12 cellular contexts compared by ENCODE assay signal in genomic region chr5:157486861-157487260, GRCh38. TPM values are rescaled to one million over a fixed set of nuclear protein-coding genes. Genes with fewer than 3 reads are reported as not detected.
DNase-seq lines count a peak whose midpoint lies in the region; ATAC-seq lines count a peak whose summit lies in the region.
"Had no signal": no experiment of that assay in that cellular context is flagged by ENCODE, and none has a peak within 500 bp of the region (broad histone marks: within the 10 kb centered on the region; RNA-seq: fewer than 3 reads in every experiment).

No MANE protein-coding gene starts in this region.

- no peak overlapping the region for H3K27ac ChIP-seq in naive thymus-derived CD4-positive, alpha-beta T cell (ENCODE audit: low read depth, low read length)
- H3K27ac ChIP-seq: ascending aorta had no signal

- peaks cover 59% of the 10 kb centered on the region for H3K4me1 Mint-ChIP-seq in activated CD4-positive, alpha-beta memory T cell treated with anti-CD3 and anti-CD28 coated beads, Interleukin-2, amount 10 ng/mL, durations not matched to agents 7 days and 5 days
- H3K4me1 Mint-ChIP-seq in activated CD4-positive, alpha-beta memory T cell treated with anti-CD3 and anti-CD28 coated beads for 36 hours (ENCODE audit: low read depth): peaks cover 21% of the 10 kb centered on the region
- peaks cover 46 to 72% (median 58%) of the 10 kb centered on the region in 3 donors for H3K4me1 Mint-ChIP-seq in IgD-negative memory B cell
- H3K4me1 Mint-ChIP-seq in stimulated activated effector memory CD8-positive, alpha-beta T cell treated with anti-CD3 and anti-CD28 coated beads, Interleukin-12 subunit alpha, Interleukin-12 subunit beta, amount 100 ng/mL, for 72 hours: peaks cover 20% of the 10 kb centered on the region
- peaks cover 5 to 72% (median 10%) of the 10 kb centered on the region in 7 donors for H3K4me1 Mint-ChIP-seq in naive thymus-derived CD4-positive, alpha-beta T cell

- H3K4me1 ChIP-seq in naive thymus-derived CD4-positive, alpha-beta T cell (ENCODE audit: control insufficient read depth in 2 of 2, insufficient read depth in 2 of 2, low read length in 2 of 2): no peaks in the 10 kb centered on the region
- H3K4me1 ChIP-seq: ascending aorta had no signal

- no peaks in the 10 kb centered on the region for H3K9me3 ChIP-seq in naive thymus-derived CD4-positive, alpha-beta T cell (ENCODE audit: control insufficient read depth in 2 of 3, low read length in 3 of 3)
- H3K9me3 ChIP-seq: ascending aorta, esophagus squamous epithelium, MG63 had no signal

- no peaks in the 10 kb centered on the region for H3K36me3 ChIP-seq in naive thymus-derived CD4-positive, alpha-beta T cell (ENCODE audit: control insufficient read depth in 2 of 3, insufficient read depth in 3 of 3, low read length in 3 of 3)

- no peak overlapping the region for H3K4me3 Mint-ChIP-seq in activated CD4-positive, alpha-beta memory T cell treated with anti-CD3 and anti-CD28 coated beads, Interleukin-2, amount 10 ng/mL, durations not matched to agents 7 days and 5 days
- H3K4me3 Mint-ChIP-seq in activated CD4-positive, alpha-beta memory T cell treated with anti-CD3 and anti-CD28 coated beads for 36 hours: no peak overlapping the region
- H3K4me3 Mint-ChIP-seq in IgD-negative memory B cell: peak overlapping the region; percentile 54 to 95 (median 80)
- no peak overlapping the region for H3K4me3 Mint-ChIP-seq in stimulated activated effector memory CD8-positive, alpha-beta T cell treated with anti-CD3 and anti-CD28 coated beads, Interleukin-12 subunit alpha, Interleukin-12 subunit beta, amount 100 ng/mL, for 72 hours
- H3K4me3 Mint-ChIP-seq in naive thymus-derived CD4-positive, alpha-beta T cell: peak overlapping the region in 1 of 10 donors; percentile 78

- peaks cover 92% of the 10 kb centered on the region for H3K36me3 Mint-ChIP-seq in activated CD4-positive, alpha-beta memory T cell treated with anti-CD3 and anti-CD28 coated beads, Interleukin-2, amount 10 ng/mL, durations not matched to agents 7 days and 5 days (ENCODE audit: low read depth)
- peaks cover 73% of the 10 kb centered on the region for H3K36me3 Mint-ChIP-seq in activated CD4-positive, alpha-beta memory T cell treated with anti-CD3 and anti-CD28 coated beads for 36 hours
- peaks cover 33% of the 10 kb centered on the region for H3K36me3 Mint-ChIP-seq in IgD-negative memory B cell
- H3K36me3 Mint-ChIP-seq in stimulated activated effector memory CD8-positive, alpha-beta T cell treated with anti-CD3 and anti-CD28 coated beads, Interleukin-12 subunit alpha, Interleukin-12 subunit beta, amount 100 ng/mL, for 72 hours: peaks cover 100% of the 10 kb centered on the region
- H3K36me3 Mint-ChIP-seq in naive thymus-derived CD4-positive, alpha-beta T cell: peaks cover 0 to 81% (median 0%) of the 10 kb centered on the region in 5 donors

- no peak overlapping the region for H3K4me3 ChIP-seq in naive thymus-derived CD4-positive, alpha-beta T cell (ENCODE audit: low read length)
- H3K4me3 ChIP-seq: ascending aorta, esophagus squamous epithelium, MG63 had no signal

- H3K27me3 ChIP-seq in naive thymus-derived CD4-positive, alpha-beta T cell (ENCODE audit: control insufficient read depth in 2 of 2, insufficient read depth in 2 of 2, low read length in 2 of 2): no peaks in the 10 kb centered on the region
- H3K27me3 ChIP-seq: ascending aorta, esophagus squamous epithelium, MG63 had no signal

- peak overlapping the region; percentile 63 for H3K27ac Mint-ChIP-seq in activated CD4-positive, alpha-beta memory T cell treated with anti-CD3 and anti-CD28 coated beads, Interleukin-2, amount 10 ng/mL, durations not matched to agents 7 days and 5 days
- no peak overlapping the region for H3K27ac Mint-ChIP-seq in activated CD4-positive, alpha-beta memory T cell treated with anti-CD3 and anti-CD28 coated beads for 36 hours
- peak overlapping the region; percentile 98 to 100 (median 99) for H3K27ac Mint-ChIP-seq in IgD-negative memory B cell
- H3K27ac Mint-ChIP-seq in stimulated activated effector memory CD8-positive, alpha-beta T cell treated with anti-CD3 and anti-CD28 coated beads, Interleukin-12 subunit alpha, Interleukin-12 subunit beta, amount 100 ng/mL, for 72 hours: peak overlapping the region; percentile 74
- peak overlapping the region in 2 of 9 donors; percentile 2 to 91 for H3K27ac Mint-ChIP-seq in naive thymus-derived CD4-positive, alpha-beta T cell

- CTCF ChIA-PET in activated CD4-positive, alpha-beta memory T cell treated with anti-CD3 and anti-CD28 coated beads, Interleukin-2, amount 10 ng/mL, durations not matched to agents 7 days and 5 days (lab: Charles Lee): no interaction called here
- CTCF ChIA-PET in activated CD4-positive, alpha-beta memory T cell treated with anti-CD3 and anti-CD28 coated beads for 36 hours (lab: Charles Lee): interaction anchor here (1.8 to 3.5 kb wide), 2 partner anchors 15 to 232 kb away, joined by 5 to 25 read pairs; no protein-coding TSS in a partner anchor
- CTCF ChIA-PET in naive thymus-derived CD4-positive, alpha-beta T cell (lab: Charles Lee): no interaction called here

- peak; percentile 50 for ATAC-seq in GM21529 (IDR thresholded peaks at IDR 0.05; ENCODE audit: unreplicated experiment)
- ATAC-seq in stimulated activated effector memory CD8-positive, alpha-beta T cell treated with anti-CD3 and anti-CD28 coated beads, Interleukin-12 subunit alpha, Interleukin-12 subunit beta, amount 100 ng/mL, for 72 hours: no peak
- no peak for ATAC-seq in naive thymus-derived CD4-positive, alpha-beta T cell

- POLR2A ChIA-PET in activated CD4-positive, alpha-beta memory T cell treated with anti-CD3 and anti-CD28 coated beads, Interleukin-2, amount 10 ng/mL, durations not matched to agents 7 days and 5 days (lab: Charles Lee): no interaction called here
- POLR2A ChIA-PET in activated CD4-positive, alpha-beta memory T cell treated with anti-CD3 and anti-CD28 coated beads for 36 hours (lab: Charles Lee): no interaction called here
- POLR2A ChIA-PET in naive thymus-derived CD4-positive, alpha-beta T cell (lab: Charles Lee): no interaction called here

- no peaks in the 10 kb centered on the region for H3K27me3 Mint-ChIP-seq in activated CD4-positive, alpha-beta memory T cell treated with anti-CD3 and anti-CD28 coated beads, Interleukin-2, amount 10 ng/mL, durations not matched to agents 7 days and 5 days
- H3K27me3 Mint-ChIP-seq in activated CD4-positive, alpha-beta memory T cell treated with anti-CD3 and anti-CD28 coated beads for 36 hours: no peaks in the 10 kb centered on the region
- H3K27me3 Mint-ChIP-seq in IgD-negative memory B cell: no peaks in the 10 kb centered on the region
- no peaks in the 10 kb centered on the region for H3K27me3 Mint-ChIP-seq in naive thymus-derived CD4-positive, alpha-beta T cell

- DNase-seq in activated CD4-positive, alpha-beta memory T cell treated with anti-CD3 and anti-CD28 coated beads, Interleukin-2, amount 10 ng/mL, durations not matched to agents 7 days and 5 days: no peak
- no peak for DNase-seq in activated CD4-positive, alpha-beta memory T cell treated with anti-CD3 and anti-CD28 coated beads for 36 hours
- no peak for DNase-seq in stimulated activated effector memory CD8-positive, alpha-beta T cell treated with anti-CD3 and anti-CD28 coated beads, Interleukin-12 subunit alpha, Interleukin-12 subunit beta, amount 100 ng/mL, for 72 hours (ENCODE audit: low spot score in 2 of 2)
- no peak for DNase-seq in NCI-H69 (lab: John Stamatoyannopoulos, UW)
- no peak for DNase-seq in posterior vena cava (ENCODE audit: low spot score)
- DNase-seq in naive thymus-derived CD4-positive, alpha-beta T cell: no peak
- DNase-seq: MG63 had no signal

- intact Hi-C loops in activated CD4-positive, alpha-beta memory T cell treated with anti-CD3 and anti-CD28 coated beads for 36 hours (cut with micrococcal nuclease): no loop called here
- intact Hi-C loops in posterior vena cava (cut with DNase I): loop anchor here in 1 of 2 donors (10.0 kb wide), 1 partner anchor 228 kb away; no protein-coding TSS in a partner anchor
- intact Hi-C loops in naive thymus-derived CD4-positive, alpha-beta T cell (cut with micrococcal nuclease): no loop called here

- H3K9me3 Mint-ChIP-seq in activated CD4-positive, alpha-beta memory T cell treated with anti-CD3 and anti-CD28 coated beads, Interleukin-2, amount 10 ng/mL, durations not matched to agents 7 days and 5 days: no peaks in the 10 kb centered on the region
- H3K9me3 Mint-ChIP-seq in activated CD4-positive, alpha-beta memory T cell treated with anti-CD3 and anti-CD28 coated beads for 36 hours: no peaks in the 10 kb centered on the region
- peaks cover 0 to 2% (median 0%) of the 10 kb centered on the region in 3 donors for H3K9me3 Mint-ChIP-seq in IgD-negative memory B cell
- no peaks in the 10 kb centered on the region for H3K9me3 Mint-ChIP-seq in stimulated activated effector memory CD8-positive, alpha-beta T cell treated with anti-CD3 and anti-CD28 coated beads, Interleukin-12 subunit alpha, Interleukin-12 subunit beta, amount 100 ng/mL, for 72 hours
- peaks cover 0 to 3% (median 0%) of the 10 kb centered on the region in 11 donors for H3K9me3 Mint-ChIP-seq in naive thymus-derived CD4-positive, alpha-beta T cell

RNA-seq across cellular contexts. Expression of gene NIPAL4, which starts 26.8 kb away (rescaled TPM):
- under 1 TPM; 0.05 to 0.10 TPM for total RNA-seq in activated CD4-positive, alpha-beta memory T cell treated with anti-CD3 and anti-CD28 coated beads, Interleukin-2, amount 10 ng/mL, durations not matched to agents 7 days and 5 days
- total RNA-seq in activated CD4-positive, alpha-beta memory T cell treated with anti-CD3 and anti-CD28 coated beads for 36 hours: 1 to 10 TPM; 2.5 to 2.9 TPM
- polyA plus RNA-seq in IgD-negative memory B cell: 2.2 TPM
- under 1 TPM; 0.37 to 0.52 TPM for total RNA-seq in posterior vena cava
- total RNA-seq in naive thymus-derived CD4-positive, alpha-beta T cell: 1 to 10 TPM in 2 of 5 experiments, under 1 TPM in 1, not detected in 2; 0.70 to 1.6 (median 1.2) TPM
- polyA plus RNA-seq in naive thymus-derived CD4-positive, alpha-beta T cell: not detected
- total RNA-seq: ascending aorta, pulmonary artery endothelial cell had no signal

Comparison
In these comparisons a context has a peak if more than half of its experiments do, and no peak if none do; other contexts are left out.
1. H3K4me3 Mint-ChIP-seq: peak in IgD-negative memory B cell (4 of 4); none in activated CD4-positive, alpha-beta memory T cell treated with anti-CD3 and anti-CD28 coated beads, Interleukin-2, amount 10 ng/mL, durations not matched to agents 7 days and 5 days (single experiment), activated CD4-positive, alpha-beta memory T cell treated with anti-CD3 and anti-CD28 coated beads for 36 hours (single experiment) and stimulated activated effector memory CD8-positive, alpha-beta T cell treated with anti-CD3 and anti-CD28 coated beads, Interleukin-12 subunit alpha, Interleukin-12 subunit beta, amount 100 ng/mL, for 72 hours (single experiment).